Comparison of ENCODE assay signal across 8 cellular contexts in genomic region chr22:41563051-41563711, GRCh38. TPM values are rescaled to one million over a fixed set of nuclear protein-coding genes. Genes with fewer than 3 reads are reported as not detected.
A peak's percentile ranks its signal among the peaks of the same experiment; 100 is the strongest.
DNase-seq lines count a peak whose midpoint lies in the region; ATAC-seq and TF ChIP-seq lines count a peak whose summit lies in the region.
"Had no signal": no experiment of that assay in that cellular context is flagged by ENCODE, and none has a peak within 500 bp of the region (broad histone marks: within the 10 kb centered on the region; RNA-seq: fewer than 3 reads in every experiment).

No MANE protein-coding gene starts in this region.

- no peak overlapping the region for H3K27ac Mint-ChIP-seq in activated naive CD4-positive, alpha-beta T cell treated with anti-CD3 and anti-CD28 coated beads, Interleukin-2, amount 10 ng/mL, durations not matched to agents 7 days and 5 days
- H3K27ac Mint-ChIP-seq: activated CD4-positive, alpha-beta memory T cell treated with anti-CD3 and anti-CD28 coated beads for 36 hours had no signal

- no peaks in the 10 kb centered on the region for H3K36me3 Mint-ChIP-seq in activated naive CD4-positive, alpha-beta T cell treated with anti-CD3 and anti-CD28 coated beads, Interleukin-2, amount 10 ng/mL, durations not matched to agents 7 days and 5 days
- H3K36me3 Mint-ChIP-seq: activated CD4-positive, alpha-beta memory T cell treated with anti-CD3 and anti-CD28 coated beads for 36 hours had no signal

- no peak for ATAC-seq in GM18519 (IDR thresholded peaks at IDR 0.05; ENCODE audit: low FRiP score, unreplicated experiment)
- ATAC-seq in HG03571 (IDR thresholded peaks at IDR 0.05; ENCODE audit: unreplicated experiment), result no peak

- peaks cover 70% of the 10 kb centered on the region for H3K27me3 Mint-ChIP-seq in activated naive CD4-positive, alpha-beta T cell treated with anti-CD3 and anti-CD28 coated beads, Interleukin-2, amount 10 ng/mL, durations not matched to agents 7 days and 5 days

- TF ChIP-seq CTCF in epithelial cell of esophagus (IDR thresholded peaks at IDR 0.05; ENCODE audit: insufficient read depth, low read depth, low read length, missing control alignments), result no peak

- H3K4me3 ChIP-seq in epithelial cell of esophagus (ENCODE audit: low read length), result no peak overlapping the region

- peak; percentile 89 for DNase-seq in LHCN-M2 (ENCODE audit: low read depth)
- peak; percentile 55 for DNase-seq in epithelial cell of esophagus (ENCODE audit: low read depth)
- peak; percentile 84 for DNase-seq in smooth muscle cell of the brain vasculature (ENCODE audit: low read depth, low spot score)
- DNase-seq in activated naive CD4-positive, alpha-beta T cell treated with anti-CD3 and anti-CD28 coated beads, Interleukin-2, amount 10 ng/mL, durations not matched to agents 7 days and 5 days, result no peak
- DNase-seq: activated CD4-positive, alpha-beta memory T cell treated with anti-CD3 and anti-CD28 coated beads for 36 hours; hippocampal formation had no signal

- H3K4me1 Mint-ChIP-seq in activated naive CD4-positive, alpha-beta T cell treated with anti-CD3 and anti-CD28 coated beads, Interleukin-2, amount 10 ng/mL, durations not matched to agents 7 days and 5 days, result peaks cover 2% of the 10 kb centered on the region

- no peaks in the 10 kb centered on the region for H3K9me3 Mint-ChIP-seq in activated naive CD4-positive, alpha-beta T cell treated with anti-CD3 and anti-CD28 coated beads, Interleukin-2, amount 10 ng/mL, durations not matched to agents 7 days and 5 days
- H3K9me3 Mint-ChIP-seq: activated CD4-positive, alpha-beta memory T cell treated with anti-CD3 and anti-CD28 coated beads for 36 hours had no signal

- H3K4me3 Mint-ChIP-seq in activated naive CD4-positive, alpha-beta T cell treated with anti-CD3 and anti-CD28 coated beads, Interleukin-2, amount 10 ng/mL, durations not matched to agents 7 days and 5 days, result no peak overlapping the region
- H3K4me3 Mint-ChIP-seq: activated CD4-positive, alpha-beta memory T cell treated with anti-CD3 and anti-CD28 coated beads for 36 hours had no signal

- CTCF ChIA-PET in activated naive CD4-positive, alpha-beta T cell treated with anti-CD3 and anti-CD28 coated beads, Interleukin-2, amount 10 ng/mL, durations not matched to agents 7 days and 5 days (lab: Charles Lee), result no interaction called here

RNA-seq across cellular contexts. Expression of gene CSDC2, which starts 2.4 kb away (rescaled TPM):
- 0.77 and 0.92 TPM in 2 replicates for total RNA-seq in LHCN-M2 (2014; rRNA removed)
- polyA plus RNA-seq in LHCN-M2 (2012), result 12.5 TPM
- total RNA-seq: activated CD4-positive, alpha-beta memory T cell treated with anti-CD3 and anti-CD28 coated beads for 36 hours had no signal

RNA-seq across cellular contexts. Expression of gene POLR3H, which starts 18.9 kb away (rescaled TPM):
- total RNA-seq in LHCN-M2 (2014; rRNA removed), result 20.0 and 20.6 TPM in 2 replicates
- 41.7 TPM for polyA plus RNA-seq in LHCN-M2 (2012)

RNA-seq across cellular contexts. Expression of gene PMM1, which starts 26.5 kb away (rescaled TPM):
- total RNA-seq in LHCN-M2 (2014; rRNA removed), result 29.9 and 34.4 TPM in 2 replicates
- 93.4 TPM for polyA plus RNA-seq in LHCN-M2 (2012)

RNA-seq across cellular contexts. Expression of gene DESI1, which starts 57.7 kb away (rescaled TPM):
- 26.2 and 26.6 TPM in 2 replicates for total RNA-seq in LHCN-M2 (2014; rRNA removed)
- 17.5 TPM for polyA plus RNA-seq in LHCN-M2 (2012)

RNA-seq across cellular contexts. Expression of gene XRCC6, which starts 57.9 kb away (rescaled TPM):
- 475 and 477 TPM in 2 replicates for total RNA-seq in LHCN-M2 (2014; rRNA removed)
- polyA plus RNA-seq in LHCN-M2 (2012), result 373 TPM
